ENCODE assay signal across 12 cellular contexts in genomic region chr2:43088148-43089073, GRCh38.
DNase-seq lines count a peak whose midpoint lies in the region; ATAC-seq and TF ChIP-seq lines count a peak whose summit lies in the region.
"Had no signal": no experiment of that assay in that cellular context is flagged by ENCODE, and none has a peak within 500 bp of the region (broad histone marks: within the 10 kb centered on the region; RNA-seq: fewer than 3 reads in every experiment).

No MANE protein-coding gene starts in this region.

- peak overlapping the region; percentile 97 for H4K91ac ChIP-seq in mesenchymal stem cell (ENCODE audit: low read length)

- WGBS in mesenchymal stem cell: 44% methylated on average over 2 of the region's 3 CpGs
- 88 to 97% methylated on average over 3 of the region's 3 CpGs for WGBS in thyroid gland, 2 donors

- peaks cover 29% of the 10 kb centered on the region for H3K4me1 ChIP-seq in mesenchymal stem cell (ENCODE audit: control insufficient read depth, insufficient read depth, low read depth, low read length)
- peaks cover 41 to 49% of the 10 kb centered on the region in 2 donors for H3K4me1 ChIP-seq in thyroid gland

- peak overlapping the region; percentile 99 for H2AK5ac ChIP-seq in mesenchymal stem cell (ENCODE audit: low read length, severe bottlenecking)

- TF ChIP-seq POLR2A in thyroid gland (IDR thresholded peaks at IDR 0.05): no peak

- H3K14ac ChIP-seq in mesenchymal stem cell (ENCODE audit: low read length in 2 of 2): peak overlapping the region in 1 of 2 experiments; percentile 78

- H3K4me3 ChIP-seq in cardiac fibroblast (replicated peaks in 1 of 2; ENCODE audit: low read depth in 2 of 2, low read length in 2 of 2): no peak overlapping the region
- H3K4me3 ChIP-seq in mesenchymal stem cell (ENCODE audit: insufficient read depth in 1 of 2, low read depth in 1 of 2, low read length in 2 of 2): no peak overlapping the region
- no peak overlapping the region for H3K4me3 ChIP-seq in thyroid gland (replicated peaks in 1 of 3)

- no peaks in the 10 kb centered on the region for H3K36me3 ChIP-seq in mesenchymal stem cell (ENCODE audit: control insufficient read depth in 1 of 2, insufficient read depth in 2 of 2, low read depth in 1 of 2, low read length in 2 of 2)
- no peaks in the 10 kb centered on the region for H3K36me3 ChIP-seq in thyroid gland

- H2BK12ac ChIP-seq in mesenchymal stem cell (ENCODE audit: low read length in 2 of 2): peak overlapping the region; percentile 97 to 100

- ATAC-seq in HG02571 (IDR thresholded peaks at IDR 0.05; ENCODE audit: unreplicated experiment): no peak

- no peak overlapping the region for H3K23ac ChIP-seq in mesenchymal stem cell (ENCODE audit: low read length in 2 of 2)

- no peak overlapping the region for H2BK15ac ChIP-seq in mesenchymal stem cell (ENCODE audit: low read depth, poor library complexity, severe bottlenecking)

- H3K79me1 ChIP-seq in mesenchymal stem cell (replicated peaks; ENCODE audit: low read length, poor library complexity, severe bottlenecking): no peaks in the 10 kb centered on the region

- intact Hi-C loops in thyroid gland (cut with DNase I): no loop called here

- H2BK120ac ChIP-seq in mesenchymal stem cell (ENCODE audit: low read depth, low read length): peak overlapping the region; percentile 90

- H3K9me3 ChIP-seq in mesenchymal stem cell (ENCODE audit: control insufficient read depth, low read length) (peaks cover 20% of the 10 kb centered on the region), thyroid gland (no peaks in the 10 kb centered on the region)

- H3K18ac ChIP-seq in mesenchymal stem cell (ENCODE audit: low read depth in 1 of 2, low read length in 2 of 2): peak overlapping the region; percentile 92 to 99

- peak overlapping the region; percentile 92 for H4K8ac ChIP-seq in mesenchymal stem cell (ENCODE audit: low read length)

- H3K9ac ChIP-seq in mesenchymal stem cell (ENCODE audit: low read length): no peak overlapping the region

- H3K4me2 ChIP-seq in mesenchymal stem cell (ENCODE audit: low read length, poor library complexity, severe bottlenecking): no peak overlapping the region

- H3K27me3 ChIP-seq in mesenchymal stem cell (ENCODE audit: control insufficient read depth in 1 of 2, insufficient read depth in 1 of 2, low read length in 2 of 2) (no peaks in the 10 kb centered on the region), thyroid gland (no peaks in the 10 kb centered on the region)

- no peak overlapping the region for H2BK5ac ChIP-seq in mesenchymal stem cell (ENCODE audit: low read depth, low read length, poor library complexity, severe bottlenecking)

- TF ChIP-seq CTCF in cardiac fibroblast (IDR thresholded peaks at IDR 0.05; ENCODE audit: low read depth, low read length): no peak
- TF ChIP-seq CTCF in thyroid gland (IDR thresholded peaks at IDR 0.05): no peak

- peak overlapping the region; percentile 7 to 94 for H3K4ac ChIP-seq in mesenchymal stem cell (ENCODE audit: low read depth in 1 of 2, low read length in 2 of 2)

- H3K27ac ChIP-seq in mesenchymal stem cell (ENCODE audit: low read length, poor library complexity, severe bottlenecking) (peak overlapping the region; percentile 4), thyroid gland (peak overlapping the region in 2 of 3 donors; percentile 85 to 92)
- H3K27ac ChIP-seq: 22Rv1 had no signal

- no peak overlapping the region for H2AFZ ChIP-seq in mesenchymal stem cell (ENCODE audit: low read depth, low read length)

- DNase-seq in DMS 273 (lab: John Stamatoyannopoulos, UW; ENCODE audit: unreplicated experiment) (peak; percentile 21), DMS 273 treated with DMSO at 0.1 percent for 48 hours (lab: John Stamatoyannopoulos, UW) (no peak), cardiac fibroblast (ENCODE audit: low read depth in 2 of 2) (peak; percentile 39 to 56), mesenchymal stem cell (peak; percentile 73), thyroid gland (no peak), GF-D8 (lab: John Stamatoyannopoulos, UW) (no peak)
- no peak for DNase-seq in activated CD8-positive, alpha-beta memory T cell treated with anti-CD3 and anti-CD28 coated beads for 24 hours
- DNase-seq: activated CD4-positive, alpha-beta memory T cell treated with anti-CD3 and anti-CD28 coated beads, Interleukin-2, amount 10 ng/mL, durations not matched to agents 7 days and 5 days; activated naive CD4-positive, alpha-beta T cell treated with anti-CD3 and anti-CD28 coated beads, Interleukin-2, amount 50 U/mL, for 16 hours; stimulated activated CD4-positive, alpha-beta T cell treated with anti-CD3 and anti-CD28 coated beads, Interleukin-2, amount 100 ng/mL, for 48 hours had no signal

Comparison
In these comparisons a context has a peak if more than half of its experiments do, and no peak if none do; other contexts are left out.
1. DNase-seq: peak in DMS 273 (single experiment), cardiac fibroblast (2 of 2) and mesenchymal stem cell (single experiment); none in DMS 273 treated with DMSO at 0.1 percent for 48 hours (single experiment), thyroid gland (0 of 2), activated CD8-positive, alpha-beta memory T cell treated with anti-CD3 and anti-CD28 coated beads for 24 hours (single experiment) and GF-D8 (single experiment).